8 cellular contexts compared by ENCODE assay signal in the genomic region with DNA sequence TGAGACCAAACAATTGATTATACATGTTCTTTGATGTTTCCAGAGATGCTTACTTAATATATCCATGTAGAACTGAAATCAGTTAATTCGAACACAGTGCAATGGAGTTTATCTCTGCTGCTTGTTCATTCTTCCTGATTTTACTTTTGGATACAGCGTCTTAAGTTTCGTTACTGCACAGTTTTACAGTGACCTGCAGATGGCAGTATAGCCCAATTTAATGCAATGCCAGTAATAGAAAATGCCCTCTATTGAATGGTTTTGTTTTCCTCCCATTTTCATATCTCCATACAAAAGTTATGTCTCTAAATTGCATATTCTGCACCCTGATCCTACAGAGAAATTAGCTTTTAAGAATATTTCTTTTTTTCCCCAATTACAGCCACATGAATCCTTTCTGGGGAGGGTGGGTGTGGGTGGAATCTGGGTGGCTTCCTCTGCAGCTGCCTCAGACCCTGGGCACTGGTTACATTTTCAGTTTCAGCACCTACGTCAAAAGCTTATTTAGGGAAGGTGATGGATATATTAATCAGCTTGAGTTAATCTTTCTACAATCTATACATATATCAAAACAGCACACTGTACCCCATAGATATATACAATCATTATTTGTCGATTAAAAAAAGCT.
DNase-seq lines count a peak whose midpoint lies in the region; ATAC-seq and TF ChIP-seq lines count a peak whose summit lies in the region.

No MANE protein-coding gene starts in this region.

- no peak for TF ChIP-seq POLR2A in uterus (IDR thresholded peaks at IDR 0.05)

- no peak overlapping the region for H3K9ac ChIP-seq in KMS-11

- H4K20me1 ChIP-seq in KMS-11 (ENCODE audit: insufficient read depth): no peaks in the 10 kb centered on the region

- H3K4me3 ChIP-seq in KMS-11 (IDR thresholded peaks at IDR 0.05; ENCODE audit: insufficient read depth, low read depth, low read length) (no peak overlapping the region), lower lobe of right lung (no peak overlapping the region), uterus (no peak overlapping the region)

- peaks cover 11% of the 10 kb centered on the region for H3K4me1 ChIP-seq in KMS-11 (ENCODE audit: low read depth, poor library complexity, severe bottlenecking)
- H3K4me1 ChIP-seq in lower lobe of right lung: no peaks in the 10 kb centered on the region
- no peaks in the 10 kb centered on the region for H3K4me1 ChIP-seq in uterus

- no peaks in the 10 kb centered on the region for H3K79me2 ChIP-seq in KMS-11 (ENCODE audit: insufficient read depth, low read depth)

- peak; percentile 98 for TF ChIP-seq CTCF in KMS-11 (conservative IDR thresholded peaks at IDR 0.05; ENCODE audit: low read depth, low read length)
- TF ChIP-seq CTCF in lower lobe of right lung (IDR thresholded peaks at IDR 0.05): peak; percentile 79
- peak; percentile 42 to 58 (median 48) for TF ChIP-seq CTCF in uterus (IDR thresholded peaks at IDR 0.05)

- H3K9me3 ChIP-seq in lower lobe of right lung: no peaks in the 10 kb centered on the region
- H3K9me3 ChIP-seq in uterus: no peaks in the 10 kb centered on the region

- H3K36me3 ChIP-seq in KMS-11 (ENCODE audit: insufficient read depth) (no peaks in the 10 kb centered on the region), lower lobe of right lung (no peaks in the 10 kb centered on the region), uterus (no peaks in the 10 kb centered on the region)

- ATAC-seq in GM19395 (IDR thresholded peaks at IDR 0.05; ENCODE audit: unreplicated experiment): peak; percentile 72
- ATAC-seq in lower lobe of right lung: peak; percentile 65 to 69

- H3K27me3 ChIP-seq in KMS-11 (ENCODE audit: insufficient read depth, low read depth): no peaks in the 10 kb centered on the region
- H3K27me3 ChIP-seq in lower lobe of right lung (ENCODE audit: low read depth): peaks cover 3% of the 10 kb centered on the region
- no peaks in the 10 kb centered on the region for H3K27me3 ChIP-seq in uterus

- DNase-seq in DMS79 treated with DMSO at 0.1 percent for 48 hours (lab: John Stamatoyannopoulos, UW) (peak; percentile 1), DMS79 (lab: John Stamatoyannopoulos, UW) (no peak), SKM-1 treated with dmso at 0.1 percent for 144 hours (lab: John Stamatoyannopoulos, UW; ENCODE audit: unreplicated experiment) (peak; percentile 44), cerebellar cortex (ENCODE audit: low spot score) (peak; percentile 49), lower lobe of right lung (no peak), uterus (no peak)

- peak overlapping the region; percentile 6; the same call in 1 of the 2 replicates for H3K4me2 ChIP-seq in KMS-11

- H2AFZ ChIP-seq in KMS-11 (ENCODE audit: low read depth): peak overlapping the region; percentile 35

- intact Hi-C loops in lower lobe of right lung (cut with DNase I) (loop anchor here (10.0 kb wide), 1 partner anchor 215 kb away; no protein-coding TSS in a partner anchor), uterus (cut with DNase I; ENCODE audit: low total_unique reads) (no loop called here)

- no peak overlapping the region for H3K27ac ChIP-seq in KMS-11
- no peak overlapping the region for H3K27ac ChIP-seq in lower lobe of right lung
- no peak overlapping the region for H3K27ac ChIP-seq in uterus

Comparison
In these comparisons a context has a peak if more than half of its experiments do, and no peak if none do; other contexts are left out.
1. DNase-seq: peak in DMS79 treated with DMSO at 0.1 percent for 48 hours (single experiment), SKM-1 treated with dmso at 0.1 percent for 144 hours (single experiment) and cerebellar cortex (single experiment); none in DMS79 (single experiment), lower lobe of right lung (single experiment) and uterus (0 of 2).
2. Peak in every context shown above with its lines, with median percentiles within 50 percentile points of each other: CTCF ChIP-seq.